ENCODE assay signal across 11 cellular contexts in genomic region chr1:170309389-170310013, GRCh38.
DNase-seq lines count a peak whose midpoint lies in the region; ATAC-seq and TF ChIP-seq lines count a peak whose summit lies in the region.
"Had no signal": no experiment of that assay in that cellular context is flagged by ENCODE, and none has a peak within 500 bp of the region (broad histone marks: within the 10 kb centered on the region; RNA-seq: fewer than 3 reads in every experiment).

No MANE protein-coding gene starts in this region.

- WGBS in mesenchymal stem cell = 3% methylated on average over 10 of the region's 10 CpGs

- peak overlapping the region; percentile 63 to 90 for H3K18ac ChIP-seq in mesenchymal stem cell (ENCODE audit: low read depth in 1 of 2, low read length in 2 of 2)

- H2AK5ac ChIP-seq in mesenchymal stem cell (ENCODE audit: low read length, severe bottlenecking) = no peak overlapping the region

- H3K4me3 ChIP-seq in cardiac muscle cell (no peak overlapping the region), right atrium auricular region (no peak overlapping the region), choroid plexus epithelial cell (ENCODE audit: low read depth, low read length) (peak overlapping the region; percentile 7), mesenchymal stem cell (ENCODE audit: insufficient read depth in 1 of 2, low read depth in 1 of 2, low read length in 2 of 2) (no peak overlapping the region)
- H3K4me3 ChIP-seq: suprapubic skin had no signal

- H3K9me3 ChIP-seq in cardiac muscle cell (ENCODE audit: low read depth) (no peaks in the 10 kb centered on the region), right atrium auricular region (no peaks in the 10 kb centered on the region), mesenchymal stem cell (ENCODE audit: control insufficient read depth, low read length) (no peaks in the 10 kb centered on the region)
- H3K9me3 ChIP-seq: BE2C, suprapubic skin had no signal

- H2BK12ac ChIP-seq in mesenchymal stem cell (ENCODE audit: low read length in 2 of 2) = peak overlapping the region in 1 of 2 experiments; percentile 10

- H2BK15ac ChIP-seq in mesenchymal stem cell (ENCODE audit: low read depth, poor library complexity, severe bottlenecking) = no peak overlapping the region

- H3K23ac ChIP-seq in mesenchymal stem cell (ENCODE audit: low read length in 2 of 2) = no peak overlapping the region

- H3K27me3 ChIP-seq in cardiac muscle cell (no peaks in the 10 kb centered on the region), right atrium auricular region (no peaks in the 10 kb centered on the region), mesenchymal stem cell (ENCODE audit: control insufficient read depth in 1 of 2, insufficient read depth in 1 of 2, low read length in 2 of 2) (no peaks in the 10 kb centered on the region)
- H3K27me3 ChIP-seq: BE2C, suprapubic skin had no signal

- peak; percentile 2 to 85 for DNase-seq in cardiac muscle cell (ENCODE audit: low read depth in 1 of 2, low spot score in 1 of 2)
- DNase-seq in right atrium auricular region (ENCODE audit: low spot score) = no peak
- peak; percentile 98 for DNase-seq in choroid plexus epithelial cell (ENCODE audit: low read depth)
- peak; percentile 96 for DNase-seq in mesenchymal stem cell
- no peak for DNase-seq in AML-193 (lab: John Stamatoyannopoulos, UW)
- DNase-seq in NCI-H774 (lab: John Stamatoyannopoulos, UW) = no peak
- DNase-seq: BE2C; stimulated activated CD4-positive, alpha-beta T cell treated with anti-CD3 and anti-CD28 coated beads, Interleukin-1b, Interleukin-23, amount 100 ng/mL, for 48 hours had no signal

- peak overlapping the region in 1 of 2 experiments; percentile 17 for H3K4ac ChIP-seq in mesenchymal stem cell (ENCODE audit: low read depth in 1 of 2, low read length in 2 of 2)

- no peak overlapping the region for H3K4me2 ChIP-seq in mesenchymal stem cell (ENCODE audit: low read length, poor library complexity, severe bottlenecking)

- H2AFZ ChIP-seq in mesenchymal stem cell (ENCODE audit: low read depth, low read length) = peak overlapping the region; percentile 53

- H3K4me1 ChIP-seq in cardiac muscle cell (ENCODE audit: low read depth) (no peaks in the 10 kb centered on the region), right atrium auricular region (peaks cover 0 to 8% of the 10 kb centered on the region in 2 donors), mesenchymal stem cell (ENCODE audit: control insufficient read depth, insufficient read depth, low read depth, low read length) (peaks cover 6% of the 10 kb centered on the region)
- H3K4me1 ChIP-seq: BE2C had no signal

- H3K14ac ChIP-seq in mesenchymal stem cell (ENCODE audit: low read length in 2 of 2) = peak overlapping the region in 1 of 2 experiments; percentile 26

- TF ChIP-seq CTCF in cardiac muscle cell (IDR thresholded peaks at IDR 0.05; ENCODE audit: low read depth, low read length) (no peak), right atrium auricular region (IDR thresholded peaks at IDR 0.05) (no peak), choroid plexus epithelial cell (conservative IDR thresholded peaks at IDR 0.05; ENCODE audit: low read depth, low read length) (no peak)

- H3K27ac ChIP-seq in cardiac muscle cell (no peak overlapping the region), right atrium auricular region (peak overlapping the region in 1 of 2 donors; percentile 6), mesenchymal stem cell (ENCODE audit: low read length, poor library complexity, severe bottlenecking) (peak overlapping the region; percentile 99)

- no peak overlapping the region for H2BK120ac ChIP-seq in mesenchymal stem cell (ENCODE audit: low read depth, low read length)

- H4K8ac ChIP-seq in mesenchymal stem cell (ENCODE audit: low read length) = peak overlapping the region; percentile 76

- H2BK5ac ChIP-seq in mesenchymal stem cell (ENCODE audit: low read depth, low read length, poor library complexity, severe bottlenecking) = peak overlapping the region; percentile 66

- H3K9ac ChIP-seq in mesenchymal stem cell (ENCODE audit: low read length) = peak overlapping the region; percentile 85

- H3K79me1 ChIP-seq in mesenchymal stem cell (replicated peaks; ENCODE audit: low read length, poor library complexity, severe bottlenecking) = no peaks in the 10 kb centered on the region

- ATAC-seq in HG02763 (IDR thresholded peaks at IDR 0.05; ENCODE audit: unreplicated experiment) (no peak), GM18502 (IDR thresholded peaks at IDR 0.05; ENCODE audit: poor library complexity, unreplicated experiment) (no peak)

- H4K91ac ChIP-seq in mesenchymal stem cell (ENCODE audit: low read length) = peak overlapping the region; percentile 89

- H3K36me3 ChIP-seq in cardiac muscle cell (no peaks in the 10 kb centered on the region), right atrium auricular region (no peaks in the 10 kb centered on the region), mesenchymal stem cell (ENCODE audit: control insufficient read depth in 1 of 2, insufficient read depth in 2 of 2, low read depth in 1 of 2, low read length in 2 of 2) (no peaks in the 10 kb centered on the region)
- H3K36me3 ChIP-seq: BE2C, suprapubic skin had no signal

Comparison
In these comparisons a context has a peak if more than half of its experiments do, and no peak if none do; other contexts are left out.
1. DNase-seq: peak in cardiac muscle cell (2 of 2), choroid plexus epithelial cell (single experiment) and mesenchymal stem cell (single experiment); none in right atrium auricular region (single experiment), AML-193 (0 of 2) and NCI-H774 (single experiment).